ENCODE assay signal across 9 cellular contexts in the genomic region with DNA sequence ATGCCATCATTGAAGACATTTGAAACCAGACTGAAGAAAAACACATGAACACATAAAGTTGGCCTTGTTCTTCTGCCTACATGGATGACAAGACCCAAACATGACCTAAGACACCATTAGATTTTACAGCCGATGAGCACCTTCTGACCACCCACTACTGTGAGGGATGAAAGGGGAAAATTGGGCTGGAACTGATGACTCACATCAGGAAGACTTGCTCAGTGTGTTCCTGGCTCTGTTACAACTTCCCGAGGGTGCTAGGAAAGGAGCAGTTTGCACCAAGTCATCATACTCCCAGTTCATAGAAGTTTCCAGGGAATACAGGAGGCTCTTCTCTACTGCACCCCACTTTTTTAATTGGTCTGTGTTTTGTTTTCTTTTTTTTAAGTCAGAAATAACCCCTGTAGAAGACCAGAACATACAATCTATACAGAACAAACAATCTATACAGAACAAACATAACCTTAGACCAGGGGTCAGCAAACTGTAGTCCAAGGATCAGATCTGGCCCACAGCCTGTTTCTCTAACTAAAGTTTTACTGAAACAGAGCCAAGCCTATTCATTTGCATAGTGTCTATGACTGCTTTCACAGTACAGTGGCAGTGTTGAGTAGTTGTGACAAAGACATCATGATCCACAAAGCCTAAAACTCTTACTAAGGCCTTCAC. TPM values are rescaled to one million over a fixed set of nuclear protein-coding genes. Genes with fewer than 3 reads are reported as not detected.
DNase-seq lines count a peak whose midpoint lies in the region; ATAC-seq and TF ChIP-seq lines count a peak whose summit lies in the region.
"Had no signal": no experiment of that assay in that cellular context is flagged by ENCODE, and none has a peak within 500 bp of the region (broad histone marks: within the 10 kb centered on the region; RNA-seq: fewer than 3 reads in every experiment).

No MANE protein-coding gene starts in this region.

- no peak for TF ChIP-seq CTCF in brain microvascular endothelial cell (IDR thresholded peaks at IDR 0.05; ENCODE audit: low read depth, low read length, missing control alignments)

- no peak overlapping the region for H3K4me3 Mint-ChIP-seq in stimulated activated effector memory CD8-positive, alpha-beta T cell treated with anti-CD3 and anti-CD28 coated beads, Interleukin-12 subunit alpha, Interleukin-12 subunit beta, amount 100 ng/mL, for 72 hours
- H3K4me3 Mint-ChIP-seq: nephron had no signal

- H3K4me1 Mint-ChIP-seq in stimulated activated effector memory CD8-positive, alpha-beta T cell treated with anti-CD3 and anti-CD28 coated beads, Interleukin-12 subunit alpha, Interleukin-12 subunit beta, amount 100 ng/mL, for 72 hours = no peaks in the 10 kb centered on the region
- H3K4me1 Mint-ChIP-seq: nephron had no signal

- H3K27me3 ChIP-seq in brain microvascular endothelial cell (replicated peaks) = no peaks in the 10 kb centered on the region

- H3K36me3 ChIP-seq in brain microvascular endothelial cell (replicated peaks) = no peaks in the 10 kb centered on the region

- peaks cover 2% of the 10 kb centered on the region for H3K9me3 Mint-ChIP-seq in stimulated activated effector memory CD8-positive, alpha-beta T cell treated with anti-CD3 and anti-CD28 coated beads, Interleukin-12 subunit alpha, Interleukin-12 subunit beta, amount 100 ng/mL, for 72 hours
- H3K9me3 Mint-ChIP-seq: nephron had no signal

- in situ Hi-C loops in brain microvascular endothelial cell (cut with HindIII; ENCODE audit: low pct_ligation_motif_present, low sequenced_read_pairs) = no loop called here

- H3K27ac Mint-ChIP-seq in stimulated activated effector memory CD8-positive, alpha-beta T cell treated with anti-CD3 and anti-CD28 coated beads, Interleukin-12 subunit alpha, Interleukin-12 subunit beta, amount 100 ng/mL, for 72 hours = no peak overlapping the region

- H3K4me3 ChIP-seq in brain microvascular endothelial cell (ENCODE audit: low read depth, low read length) = no peak overlapping the region

- H3K27ac ChIP-seq in brain microvascular endothelial cell = no peak overlapping the region

- DNase-seq in HT1080 (ENCODE audit: low read depth) = peak; percentile 82
- DNase-seq in brain microvascular endothelial cell = peak; percentile 33
- DNase-seq in myocyte (ENCODE audit: low read depth) = peak; percentile 13
- DNase-seq in T-helper 2 cell = no peak
- no peak for DNase-seq in stimulated activated effector memory CD8-positive, alpha-beta T cell treated with anti-CD3 and anti-CD28 coated beads, Interleukin-12 subunit alpha, Interleukin-12 subunit beta, amount 100 ng/mL, for 72 hours (ENCODE audit: low spot score in 2 of 2)
- no peak for DNase-seq in GF-D8 (lab: John Stamatoyannopoulos, UW)
- no peak for DNase-seq in DMS153 treated with DMSO at 0.1 percent for 48 hours (lab: John Stamatoyannopoulos, UW; ENCODE audit: unreplicated experiment)

- peak; percentile 60 for ATAC-seq in GM19025 (IDR thresholded peaks at IDR 0.05; ENCODE audit: low read depth, unreplicated experiment)
- no peak for ATAC-seq in stimulated activated effector memory CD8-positive, alpha-beta T cell treated with anti-CD3 and anti-CD28 coated beads, Interleukin-12 subunit alpha, Interleukin-12 subunit beta, amount 100 ng/mL, for 72 hours

- peaks cover 4% of the 10 kb centered on the region for H3K36me3 Mint-ChIP-seq in stimulated activated effector memory CD8-positive, alpha-beta T cell treated with anti-CD3 and anti-CD28 coated beads, Interleukin-12 subunit alpha, Interleukin-12 subunit beta, amount 100 ng/mL, for 72 hours

RNA-seq across cellular contexts. Expression of a gene that starts 25.3 kb away (rescaled TPM):
- total RNA-seq in HT1080 (2014; rRNA removed; shearing (Covaris generic)) = 1.0 and 1.2 TPM in 2 replicates
- 0.26 and 0.27 TPM in 2 replicates for polyA plus RNA-seq in HT1080 (2015; cell fraction: cytosol; rRNA removed)
- 0.29 and 0.47 TPM in 2 replicates for polyA plus RNA-seq in HT1080 (2015; cell fraction: nucleus; rRNA removed)
- 0.16 and 0.21 TPM in 2 replicates for total RNA-seq in myocyte
- polyA plus RNA-seq in myocyte (2012) = 0.04 TPM

Comparison
In these comparisons a context has a peak if more than half of its experiments do, and no peak if none do; other contexts are left out.
1. DNase-seq: peak in HT1080 (single experiment), brain microvascular endothelial cell (single experiment) and myocyte (single experiment); none in T-helper 2 cell (0 of 5), stimulated activated effector memory CD8-positive, alpha-beta T cell treated with anti-CD3 and anti-CD28 coated beads, Interleukin-12 subunit alpha, Interleukin-12 subunit beta, amount 100 ng/mL, for 72 hours (0 of 2), GF-D8 (single experiment) and DMS153 treated with DMSO at 0.1 percent for 48 hours (single experiment).